In genomic region chr5:131747180-131748105, GRCh38 we compare ENCODE assay signal across 9 cellular contexts. TPM values are rescaled to one million over a fixed set of nuclear protein-coding genes. Genes with fewer than 3 reads are reported as not detected.
DNase-seq lines count a peak whose midpoint lies in the region; ATAC-seq and TF ChIP-seq lines count a peak whose summit lies in the region.
"Had no signal": no experiment of that assay in that cellular context is flagged by ENCODE, and none has a peak within 500 bp of the region (broad histone marks: within the 10 kb centered on the region; RNA-seq: fewer than 3 reads in every experiment).

No MANE protein-coding gene starts in this region.

- peak; percentile 27 for TF ChIP-seq CTCF in neutrophil (IDR thresholded peaks at IDR 0.05)

- peak overlapping the region; percentile 84 for H3K27ac Mint-ChIP-seq in T-helper 1 cell treated with Interleukin-12 subunit alpha and Interleukin-12 subunit beta and Interleukin-4 antibody, amounts not matched to agents 30 μg/mL and 1 μg/mL, for 36 hours

- H3K9me3 ChIP-seq in neutrophil (no peaks in the 10 kb centered on the region), SJCRH30 (replicated peaks) (no peaks in the 10 kb centered on the region)
- H3K9me3 ChIP-seq: thoracic aorta had no signal

- DNase-seq in NCI-H2227 treated with DMSO at 0.1 percent for 48 hours (lab: John Stamatoyannopoulos, UW): no peak
- no peak for DNase-seq in SJCRH30
- no peak for DNase-seq in activated CD4-positive, alpha-beta T cell treated with anti-CD3 and anti-CD28 coated beads, Interleukin-2, amount 50 U/mL, for 4 hours
- no peak for DNase-seq in NCI-H1048 (lab: John Stamatoyannopoulos, UW)

- H3K27me3 Mint-ChIP-seq in T-helper 1 cell treated with Interleukin-12 subunit alpha and Interleukin-12 subunit beta and Interleukin-4 antibody, amounts not matched to agents 30 μg/mL and 1 μg/mL, for 36 hours (ENCODE audit: low read depth): no peaks in the 10 kb centered on the region

- peaks cover 34% of the 10 kb centered on the region for H3K36me3 Mint-ChIP-seq in T-helper 1 cell treated with Interleukin-12 subunit alpha and Interleukin-12 subunit beta and Interleukin-4 antibody, amounts not matched to agents 30 μg/mL and 1 μg/mL, for 36 hours (ENCODE audit: low read depth)

- H3K27ac ChIP-seq in neutrophil (peak overlapping the region; percentile 86), SJCRH30 (no peak overlapping the region)
- H3K27ac ChIP-seq: thoracic aorta had no signal

- H3K4me3 Mint-ChIP-seq in T-helper 1 cell treated with Interleukin-12 subunit alpha and Interleukin-12 subunit beta and Interleukin-4 antibody, amounts not matched to agents 30 μg/mL and 1 μg/mL, for 36 hours: peak overlapping the region; percentile 55

- peaks cover 6% of the 10 kb centered on the region for H3K9me3 Mint-ChIP-seq in T-helper 1 cell treated with Interleukin-12 subunit alpha and Interleukin-12 subunit beta and Interleukin-4 antibody, amounts not matched to agents 30 μg/mL and 1 μg/mL, for 36 hours

- ATAC-seq in GM18907 (IDR thresholded peaks at IDR 0.05; ENCODE audit: unreplicated experiment) (peak; percentile 73), HG03066 (IDR thresholded peaks at IDR 0.05; ENCODE audit: low read depth, unreplicated experiment) (peak; percentile 67)

- peaks cover 30% of the 10 kb centered on the region for H3K4me1 Mint-ChIP-seq in T-helper 1 cell treated with Interleukin-12 subunit alpha and Interleukin-12 subunit beta and Interleukin-4 antibody, amounts not matched to agents 30 μg/mL and 1 μg/mL, for 36 hours (ENCODE audit: low read depth)

- peak overlapping the region; percentile 45 to 47 for H3K4me3 ChIP-seq in neutrophil (ENCODE audit: low read depth in 1 of 2, low read length in 1 of 2)
- H3K4me3 ChIP-seq in SJCRH30: no peak overlapping the region
- H3K4me3 ChIP-seq: thoracic aorta had no signal

- H3K27me3 ChIP-seq in neutrophil (no peaks in the 10 kb centered on the region), SJCRH30 (no peaks in the 10 kb centered on the region)

- H3K36me3 ChIP-seq in neutrophil (peaks cover 16% of the 10 kb centered on the region), SJCRH30 (peaks cover 13% of the 10 kb centered on the region)

- H3K4me1 ChIP-seq in neutrophil (ENCODE audit: control insufficient read depth in 1 of 2, insufficient read depth in 1 of 2, low read depth in 1 of 2, low read length in 1 of 2) (peaks cover 37 to 50% of the 10 kb centered on the region in 2 experiments), SJCRH30 (no peaks in the 10 kb centered on the region)

RNA-seq across cellular contexts. Expression of gene FNIP1, which starts 49.4 kb away (rescaled TPM):
- 23.1 and 28.6 TPM in 2 replicates for total RNA-seq in SJCRH30 (2014; rRNA removed; shearing (Covaris generic))
